In the genomic region with DNA sequence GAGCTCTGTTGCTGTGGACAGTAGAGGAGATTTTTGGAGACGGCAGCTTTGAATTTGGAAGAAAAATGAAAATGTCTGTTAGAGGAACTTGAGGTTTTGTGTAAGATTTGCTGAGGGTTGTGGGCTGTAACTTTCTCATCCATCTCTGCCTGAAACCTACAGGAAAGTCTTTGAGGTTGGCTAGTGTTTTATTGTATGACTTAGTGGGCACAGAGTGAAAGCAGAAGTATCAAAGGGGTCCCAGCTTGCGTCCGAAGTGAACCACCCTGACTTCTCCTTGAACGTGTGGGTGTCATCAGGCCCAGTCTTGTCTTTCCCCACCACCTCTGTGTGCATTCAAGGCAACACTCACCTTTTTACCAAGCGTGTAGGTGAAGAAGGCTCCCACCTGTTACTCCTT, we compare ENCODE assay signal across 14 cellular contexts.
DNase-seq lines count a peak whose midpoint lies in the region; ATAC-seq and TF ChIP-seq lines count a peak whose summit lies in the region.
"Had no signal": no experiment of that assay in that cellular context is flagged by ENCODE, and none has a peak within 500 bp of the region (broad histone marks: within the 10 kb centered on the region; RNA-seq: fewer than 3 reads in every experiment).

No MANE protein-coding gene starts in this region.

- H3K9me2 ChIP-seq in GM23248 (ENCODE audit: insufficient read depth) (no peaks in the 10 kb centered on the region), OCI-LY7 (ENCODE audit: insufficient read depth, low read length) (no peaks in the 10 kb centered on the region)

- peak overlapping the region; percentile 74 for H3K27ac ChIP-seq in neutrophil
- H3K27ac ChIP-seq in GM23248, result no peak overlapping the region
- H3K27ac ChIP-seq in thyroid gland, result no peak overlapping the region
- H3K27ac ChIP-seq in OCI-LY7 (ENCODE audit: low read depth, low read length, poor library complexity, severe bottlenecking), result no peak overlapping the region

- no peak for TF ChIP-seq POLR2A in NB4 (IDR thresholded peaks at IDR 0.05; ENCODE audit: extremely low read depth, insufficient read length)
- TF ChIP-seq POLR2A in thyroid gland (IDR thresholded peaks at IDR 0.05), result no peak

- CTCF ChIA-PET in OCI-LY7 (lab: Charles Lee; ENCODE audit: unreplicated experiment), result no interaction called here

- H3K27me3 ChIP-seq in neutrophil, result no peaks in the 10 kb centered on the region
- H3K27me3 ChIP-seq in GM23248 (replicated peaks; ENCODE audit: insufficient read depth), result 0 out of 2 replicates have a peak, but pooled peaks cover 3% of the 10 kb centered on the region
- H3K27me3 ChIP-seq in thyroid gland, result no peaks in the 10 kb centered on the region

- no TSS peak for BruUV-seq in OCI-LY7 (replicated peaks; lab: Mats Ljungman, UMichigan)

- peaks cover 20 to 21% of the 10 kb centered on the region in 2 experiments for H3K4me1 ChIP-seq in neutrophil (ENCODE audit: control insufficient read depth in 1 of 2, insufficient read depth in 1 of 2, low read depth in 1 of 2, low read length in 1 of 2)
- no peaks in the 10 kb centered on the region for H3K4me1 ChIP-seq in GM23248 (ENCODE audit: insufficient read depth)
- no peaks in the 10 kb centered on the region for H3K4me1 ChIP-seq in thyroid gland
- no peaks in the 10 kb centered on the region for H3K4me1 ChIP-seq in OCI-LY7 (ENCODE audit: insufficient read depth, low read length, poor library complexity, severe bottlenecking)

- intact Hi-C loops in thyroid gland (cut with DNase I) (no loop called here), OCI-LY7 (cut with micrococcal nuclease; ENCODE audit: unreplicated experiment) (no loop called here)

- in situ Hi-C loops in GM23248 (cut with MboI), result no loop called here

- no peak overlapping the region for H3K9ac ChIP-seq in GM23248

- no peaks in the 10 kb centered on the region for H3K36me3 ChIP-seq in neutrophil
- H3K36me3 ChIP-seq in GM23248 (ENCODE audit: low read depth), result no peaks in the 10 kb centered on the region
- H3K36me3 ChIP-seq in thyroid gland, result no peaks in the 10 kb centered on the region
- no peaks in the 10 kb centered on the region for H3K36me3 ChIP-seq in OCI-LY7 (ENCODE audit: insufficient read depth, low read length)

- POLR2A ChIA-PET in OCI-LY7 (lab: Charles Lee), result no interaction called here

- no peaks in the 10 kb centered on the region for H3F3A ChIP-seq in GM23248 (ENCODE audit: insufficient read depth)

- H4K20me1 ChIP-seq in GM23248 (ENCODE audit: insufficient read depth), result no peaks in the 10 kb centered on the region
- H4K20me1 ChIP-seq in OCI-LY7 (ENCODE audit: insufficient read depth, low read length), result no peaks in the 10 kb centered on the region

- H3K4me3 ChIP-seq in NB4 (ENCODE audit: low read depth, low read length), result no peak overlapping the region
- no peak overlapping the region for H3K4me3 ChIP-seq in neutrophil (ENCODE audit: low read depth in 1 of 2, low read length in 1 of 2)
- no peak overlapping the region for H3K4me3 ChIP-seq in GM23248
- no peak overlapping the region for H3K4me3 ChIP-seq in thyroid gland (replicated peaks in 1 of 3)
- H3K4me3 ChIP-seq in OCI-LY7 (ENCODE audit: low read depth, low read length, poor library complexity, severe bottlenecking), result no peak overlapping the region
- H3K4me3 ChIP-seq: lung had no signal

- H2AFZ ChIP-seq in GM23248, result no peak overlapping the region
- H2AFZ ChIP-seq in OCI-LY7 (ENCODE audit: low read length), result no peak overlapping the region

- no peak overlapping the region for H3K4me2 ChIP-seq in GM23248 (ENCODE audit: unreplicated experiment)
- H3K4me2 ChIP-seq in OCI-LY7 (ENCODE audit: low read length), result no peak overlapping the region

- DNase-seq in NB4 (ENCODE audit: low read depth), result peak; percentile 2
- DNase-seq in GM23248, result no peak
- DNase-seq in thyroid gland, result no peak
- no peak for DNase-seq in OCI-LY7 (ENCODE audit: low spot score)
- DNase-seq: anterior cingulate cortex, EL, Karpas-422, NCI-H2029 treated with DMSO at 0.1 percent for 48 hours, NCI-H82, SHP77 had no signal

- WGBS in GM23248 (ENCODE audit: low coverage in 1 of 2, low lambda C conversion rate in 2 of 2, missing lambda C conversion rate in 2 of 2), 2 experiments, result 62 to 66% methylated on average over 5 of the region's 5 CpGs
- WGBS in thyroid gland, 2 donors, result 88% methylated on average over 5 of the region's 5 CpGs

- TF ChIP-seq CTCF in NB4 (IDR thresholded peaks at IDR 0.05; ENCODE audit: low read depth, low read length) (no peak), neutrophil (IDR thresholded peaks at IDR 0.05) (no peak), thyroid gland (IDR thresholded peaks at IDR 0.05) (no peak), OCI-LY7 (conservative IDR thresholded peaks at IDR 0.05; ENCODE audit: low read length) (no peak)

- ATAC-seq in GM18868 (IDR thresholded peaks at IDR 0.05; ENCODE audit: unreplicated experiment) (peak; percentile 42), HG02610 (IDR thresholded peaks at IDR 0.05; ENCODE audit: unreplicated experiment) (peak; percentile 53)

- H3K9me3 ChIP-seq in neutrophil (no peaks in the 10 kb centered on the region), GM23248 (ENCODE audit: low read depth) (no peaks in the 10 kb centered on the region), thyroid gland (no peaks in the 10 kb centered on the region), OCI-LY7 (ENCODE audit: low read length) (no peaks in the 10 kb centered on the region)

- H3K79me2 ChIP-seq in GM23248 (ENCODE audit: insufficient read depth) (no peaks in the 10 kb centered on the region), OCI-LY7 (ENCODE audit: insufficient read depth, low read depth, low read length) (no peaks in the 10 kb centered on the region)
